Comparison of ENCODE assay signal across 17 cellular contexts in genomic region chr16:86074651-86075487, GRCh38.
DNase-seq lines count a peak whose midpoint lies in the region; ATAC-seq and TF ChIP-seq lines count a peak whose summit lies in the region.
"Had no signal": no experiment of that assay in that cellular context is flagged by ENCODE, and none has a peak within 500 bp of the region (broad histone marks: within the 10 kb centered on the region; RNA-seq: fewer than 3 reads in every experiment).

No MANE protein-coding gene starts in this region.

- H3K23me2 ChIP-seq in H9 (ENCODE audit: insufficient read length, low read depth, low read length, poor library complexity, severe bottlenecking) = no peaks in the 10 kb centered on the region

- no peaks in the 10 kb centered on the region for H3F3A ChIP-seq in smooth muscle cell (ENCODE audit: low read depth)

- no peak for TF ChIP-seq CTCF in H9 (conservative IDR thresholded peaks at IDR 0.05)
- TF ChIP-seq CTCF in choroid plexus epithelial cell (conservative IDR thresholded peaks at IDR 0.05; ENCODE audit: low read depth, low read length) = no peak
- no peak for TF ChIP-seq CTCF in left lung (IDR thresholded peaks at IDR 0.05)
- no peak for TF ChIP-seq CTCF in smooth muscle cell (IDR thresholded peaks at IDR 0.05; ENCODE audit: borderline replicate concordance, insufficient read depth, poor library complexity, severe bottlenecking)

- no peak overlapping the region for H3K9ac ChIP-seq in H9 (ENCODE audit: extremely low read depth, insufficient read length, low read length)
- peak overlapping the region; percentile 21 for H3K9ac ChIP-seq in smooth muscle cell (ENCODE audit: low read depth)
- H3K9ac ChIP-seq: BLaER1 had no signal

- H3K79me2 ChIP-seq in H9 (ENCODE audit: insufficient read depth, low read length) (no peaks in the 10 kb centered on the region), smooth muscle cell (ENCODE audit: low read depth) (no peaks in the 10 kb centered on the region)

- WGBS in H9 (ENCODE audit: extremely low coverage, insufficient read length, low lambda C conversion rate) = no CpG with 5 or more reads among the region's 20 CpGs
- WGBS in smooth muscle cell (ENCODE audit: low lambda C conversion rate) = 27% methylated on average over 20 of the region's 20 CpGs

- H4K20me1 ChIP-seq in H9 (ENCODE audit: control insufficient read depth, insufficient read depth, insufficient read length) = no peaks in the 10 kb centered on the region
- no peaks in the 10 kb centered on the region for H4K20me1 ChIP-seq in smooth muscle cell (ENCODE audit: low read depth)
- H4K20me1 ChIP-seq: BLaER1 had no signal

- no peak overlapping the region for H3K4me3 ChIP-seq in choroid plexus epithelial cell (ENCODE audit: low read depth, low read length)
- H3K4me3 ChIP-seq in left lung = no peak overlapping the region
- no peak overlapping the region for H3K4me3 ChIP-seq in smooth muscle cell
- H3K4me3 ChIP-seq: ascending aorta, BLaER1, MG63, prostate gland had no signal

- no peak overlapping the region for H4K91ac ChIP-seq in H9 (ENCODE audit: insufficient read length, low read depth, low read length)

- H3K36me3 ChIP-seq in left lung (no peaks in the 10 kb centered on the region), smooth muscle cell (ENCODE audit: low read depth) (no peaks in the 10 kb centered on the region)
- H3K36me3 ChIP-seq: ascending aorta, BLaER1, MG63, prostate gland had no signal

- no peak overlapping the region for H4K8ac ChIP-seq in H9 (replicated peaks; ENCODE audit: insufficient read length, low read depth, low read length)

- no peak overlapping the region for H3K4me3 Mint-ChIP-seq in H9
- no peak overlapping the region for H3K4me3 Mint-ChIP-seq in activated naive CD4-positive, alpha-beta T cell treated with anti-CD3 and anti-CD28 coated beads, Interleukin-2, amount 10 ng/mL, durations not matched to agents 7 days and 5 days
- H3K4me3 Mint-ChIP-seq: activated CD4-positive, alpha-beta memory T cell treated with anti-CD3 and anti-CD28 coated beads for 36 hours; activated T-helper 1 cell treated with anti-CD3 and anti-CD28 coated beads, Interleukin-12 subunit alpha, Interleukin-12 subunit beta, Interleukin-2, Interleukin-4 antibody, amounts not matched to agents 30 ng/mL and 10 ng/mL and 1 ng/mL, durations not matched to agents 14 hours and 24 hours and 36 hours; dendritic cell treated with granulocyte-macrophage colony-stimulating factor and Interleukin-4, amounts not matched to agents 40 ng/mL and 50 ng/mL, for 4 days had no signal

- H2AFZ ChIP-seq in H9 (ENCODE audit: low read length) = no peak overlapping the region
- no peak overlapping the region for H2AFZ ChIP-seq in smooth muscle cell (ENCODE audit: low read depth)

- peaks cover 11% of the 10 kb centered on the region for H3K27me3 Mint-ChIP-seq in H9 (ENCODE audit: low read depth)
- peaks cover 20% of the 10 kb centered on the region for H3K27me3 Mint-ChIP-seq in activated naive CD4-positive, alpha-beta T cell treated with anti-CD3 and anti-CD28 coated beads, Interleukin-2, amount 10 ng/mL, durations not matched to agents 7 days and 5 days

- intact Hi-C loops in left lung (cut with DNase I) = loop anchor here (5.0 to 10.0 kb wide), 2 partner anchors 440 to 442 kb away; partner anchors contain the start of gene FOXF1 (in 1 of the 2)

- ATAC-seq in left lung = peak; percentile 18
- no peak for ATAC-seq in HG03460 (IDR thresholded peaks at IDR 0.05; ENCODE audit: unreplicated experiment)

- H2AK5ac ChIP-seq in H9 (ENCODE audit: insufficient read length, low read length) = no peak overlapping the region

- DNase-seq in H9 (peak; percentile 82), choroid plexus epithelial cell (ENCODE audit: low read depth) (peak; percentile 31), left lung (peak; percentile 32 to 63), smooth muscle cell (lab: John Stamatoyannopoulos, UW; ENCODE audit: unreplicated experiment) (peak; percentile 33), UCSD-AML1 (lab: John Stamatoyannopoulos, UW; ENCODE audit: unreplicated experiment) (no peak)
- no peak for DNase-seq in activated naive CD4-positive, alpha-beta T cell treated with anti-CD3 and anti-CD28 coated beads, Interleukin-2, amount 10 ng/mL, durations not matched to agents 7 days and 5 days
- DNase-seq: activated CD4-positive, alpha-beta memory T cell treated with anti-CD3 and anti-CD28 coated beads for 36 hours; DMS53; MG63; SHP77; stimulated activated CD4-positive, alpha-beta T cell treated with anti-CD3 and anti-CD28 coated beads, Interleukin-15, amount 100 ng/mL, for 24 hours had no signal

- no peak overlapping the region for H2BK15ac ChIP-seq in H9 (ENCODE audit: low read depth, low read length)

- H3K23ac ChIP-seq in H9 (ENCODE audit: insufficient read length, low read depth, low read length) = no peak overlapping the region

- H2BK20ac ChIP-seq in H9 (ENCODE audit: low read depth, low read length, poor library complexity, severe bottlenecking) = no peak overlapping the region

- H2BK120ac ChIP-seq in H9 (ENCODE audit: low read depth, low read length, poor library complexity, severe bottlenecking) = no peak overlapping the region

- no peak overlapping the region for H3K4ac ChIP-seq in H9 (ENCODE audit: low read depth, low read length)

- peak overlapping the region in 1 of 3 experiments; percentile 87; a peak in 2 of 7 replicates for H3K27ac Mint-ChIP-seq in H9
- H3K27ac Mint-ChIP-seq in activated naive CD4-positive, alpha-beta T cell treated with anti-CD3 and anti-CD28 coated beads, Interleukin-2, amount 10 ng/mL, durations not matched to agents 7 days and 5 days = no peak overlapping the region
- H3K27ac Mint-ChIP-seq: activated CD4-positive, alpha-beta memory T cell treated with anti-CD3 and anti-CD28 coated beads for 36 hours; activated T-helper 1 cell treated with anti-CD3 and anti-CD28 coated beads, Interleukin-12 subunit alpha, Interleukin-12 subunit beta, Interleukin-2, Interleukin-4 antibody, amounts not matched to agents 30 ng/mL and 10 ng/mL and 1 ng/mL, durations not matched to agents 14 hours and 24 hours and 36 hours; dendritic cell treated with granulocyte-macrophage colony-stimulating factor and Interleukin-4, amounts not matched to agents 40 ng/mL and 50 ng/mL, for 4 days had no signal

- peaks cover 0 to 2% of the 10 kb centered on the region in 2 experiments; a peak in 1 of 5 replicates for H3K9me3 Mint-ChIP-seq in H9
- no peaks in the 10 kb centered on the region for H3K9me3 Mint-ChIP-seq in activated naive CD4-positive, alpha-beta T cell treated with anti-CD3 and anti-CD28 coated beads, Interleukin-2, amount 10 ng/mL, durations not matched to agents 7 days and 5 days
- H3K9me3 Mint-ChIP-seq: activated CD4-positive, alpha-beta memory T cell treated with anti-CD3 and anti-CD28 coated beads for 36 hours; activated T-helper 1 cell treated with anti-CD3 and anti-CD28 coated beads, Interleukin-12 subunit alpha, Interleukin-12 subunit beta, Interleukin-2, Interleukin-4 antibody, amounts not matched to agents 30 ng/mL and 10 ng/mL and 1 ng/mL, durations not matched to agents 14 hours and 24 hours and 36 hours; dendritic cell treated with granulocyte-macrophage colony-stimulating factor and Interleukin-4, amounts not matched to agents 40 ng/mL and 50 ng/mL, for 4 days had no signal

- H3K4me1 ChIP-seq in H9 (ENCODE audit: insufficient read depth, low read length) (no peaks in the 10 kb centered on the region; the same call in 1 of the 2 replicates), left lung (peaks cover 0 to 10% of the 10 kb centered on the region in 2 donors), smooth muscle cell (ENCODE audit: low read depth) (peaks cover 14% of the 10 kb centered on the region)
- H3K4me1 ChIP-seq: ascending aorta, BLaER1, prostate gland had no signal

- H3K9me3 ChIP-seq in H9 (ENCODE audit: control insufficient read depth, low read depth, low read length) (no peaks in the 10 kb centered on the region), left lung (no peaks in the 10 kb centered on the region), smooth muscle cell (replicated peaks; ENCODE audit: low read depth) (no peaks in the 10 kb centered on the region)
- H3K9me3 ChIP-seq: ascending aorta, BLaER1, MG63, prostate gland had no signal

- H3K14ac ChIP-seq in H9 (ENCODE audit: insufficient read depth, low read length) = no peak overlapping the region

- no peak overlapping the region for H4K5ac ChIP-seq in H9 (ENCODE audit: insufficient read length, low read depth, low read length)

- no peak overlapping the region for H3K4me2 ChIP-seq in H9 (ENCODE audit: insufficient read depth, insufficient read length, low read length)
- H3K4me2 ChIP-seq in smooth muscle cell = peak overlapping the region; percentile 55
- H3K4me2 ChIP-seq: BLaER1 had no signal

- CTCF ChIA-PET in activated naive CD4-positive, alpha-beta T cell treated with anti-CD3 and anti-CD28 coated beads, Interleukin-2, amount 10 ng/mL, durations not matched to agents 7 days and 5 days (lab: Charles Lee) = no interaction called here

- H3K4me1 Mint-ChIP-seq in H9 = peaks cover 16 to 18% of the 10 kb centered on the region in 2 experiments
- H3K4me1 Mint-ChIP-seq in activated naive CD4-positive, alpha-beta T cell treated with anti-CD3 and anti-CD28 coated beads, Interleukin-2, amount 10 ng/mL, durations not matched to agents 7 days and 5 days = no peaks in the 10 kb centered on the region

- no peak overlapping the region for H2BK12ac ChIP-seq in H9 (ENCODE audit: insufficient read length, low read depth, low read length)

- H3K79me1 ChIP-seq in H9 (ENCODE audit: insufficient read depth, low read depth, low read length, poor library complexity, severe bottlenecking) = no peaks in the 10 kb centered on the region

- H3K27ac ChIP-seq in H9 (ENCODE audit: insufficient read length, low read depth, low read length) = no peak overlapping the region
- peak overlapping the region; percentile 20 to 44 for H3K27ac ChIP-seq in left lung
- peak overlapping the region; percentile 79 for H3K27ac ChIP-seq in smooth muscle cell (ENCODE audit: low read depth)
- H3K27ac ChIP-seq: ascending aorta, BLaER1, prostate gland had no signal

- no peak overlapping the region for H3T11ph ChIP-seq in H9 (ENCODE audit: low read length)

- no peak overlapping the region for H2BK5ac ChIP-seq in H9 (ENCODE audit: insufficient read length, low read length)

- H3K56ac ChIP-seq in H9 (ENCODE audit: insufficient read length, low read depth, low read length) = no peak overlapping the region

- no peak overlapping the region for H3K18ac ChIP-seq in H9 (ENCODE audit: insufficient read length, low read depth, low read length)

- H3K27me3 ChIP-seq in H9 (ENCODE audit: insufficient read depth, low read length) = no peaks in the 10 kb centered on the region
- peaks cover 0 to 7% of the 10 kb centered on the region in 2 donors for H3K27me3 ChIP-seq in left lung
- no peaks in the 10 kb centered on the region for H3K27me3 ChIP-seq in smooth muscle cell (ENCODE audit: low read depth)
- H3K27me3 ChIP-seq: ascending aorta, MG63 had no signal

- no peaks in the 10 kb centered on the region for H3K36me3 Mint-ChIP-seq in H9 (ENCODE audit: insufficient read depth in 1 of 3, low read depth in 3 of 3)
- H3K36me3 Mint-ChIP-seq in activated naive CD4-positive, alpha-beta T cell treated with anti-CD3 and anti-CD28 coated beads, Interleukin-2, amount 10 ng/mL, durations not matched to agents 7 days and 5 days = no peaks in the 10 kb centered on the region
- H3K36me3 Mint-ChIP-seq: activated CD4-positive, alpha-beta memory T cell treated with anti-CD3 and anti-CD28 coated beads for 36 hours had no signal

Comparison
In these comparisons a context has a peak if more than half of its experiments do, and no peak if none do; other contexts are left out.
1. DNase-seq: peak in H9 (single experiment), choroid plexus epithelial cell (single experiment), left lung (2 of 2) and smooth muscle cell (single experiment); none in UCSD-AML1 (single experiment) and activated naive CD4-positive, alpha-beta T cell treated with anti-CD3 and anti-CD28 coated beads, Interleukin-2, amount 10 ng/mL, durations not matched to agents 7 days and 5 days (single experiment).